In the genomic region with DNA sequence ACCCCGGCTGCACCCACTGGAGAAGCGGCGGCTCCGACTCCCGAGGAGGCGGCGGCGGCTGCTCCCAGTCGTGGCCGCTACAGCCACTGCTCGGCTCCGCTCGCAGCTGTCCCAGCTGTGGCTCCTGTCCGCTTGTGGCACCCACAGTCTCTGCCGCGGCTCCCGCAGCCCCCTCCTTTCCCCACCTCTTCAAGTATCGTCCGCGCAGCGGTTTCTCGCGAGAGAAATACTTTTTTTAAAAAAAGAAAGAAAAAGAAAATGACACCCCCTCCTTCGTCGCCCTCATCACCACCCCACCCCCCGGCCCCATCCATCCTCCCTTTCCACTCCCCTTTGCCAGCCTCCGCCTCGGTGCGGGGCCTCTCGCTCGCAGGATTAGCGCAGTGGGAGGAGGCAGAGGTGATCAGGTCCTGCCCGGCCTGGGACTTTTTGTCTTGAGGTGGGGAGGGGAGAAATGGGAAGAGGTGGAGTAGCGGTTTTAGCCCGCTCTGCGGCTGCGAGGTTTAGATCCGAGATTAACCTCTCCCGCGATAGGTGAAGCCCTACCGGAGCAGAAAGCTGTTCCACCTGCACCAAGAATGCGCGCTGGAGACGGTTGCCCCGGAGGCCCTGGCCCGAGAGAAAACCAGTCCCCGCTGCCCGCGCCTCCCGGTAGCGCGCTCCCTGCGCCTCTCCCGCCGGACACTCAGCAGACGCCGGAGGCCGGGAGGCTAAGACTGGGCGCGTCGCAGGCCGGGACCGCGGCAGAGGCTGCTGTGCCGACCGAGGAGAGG, we compare ENCODE assay signal across 8 cellular contexts. TPM values are rescaled to one million over a fixed set of nuclear protein-coding genes. Genes with fewer than 3 reads are reported as not detected.
DNase-seq lines count a peak whose midpoint lies in the region; ATAC-seq and TF ChIP-seq lines count a peak whose summit lies in the region.

Gene FBN1, minus strand, starts transcription at position 152 of the 773 bp plus-strand sequence. CDS start 940 bp downstream, outside the sequence.

- H3K27me3 ChIP-seq in DOHH2 (ENCODE audit: control insufficient read depth, low read length) = peaks cover 34% of the 10 kb centered on the region
- H3K27me3 ChIP-seq in testis = no peaks in the 10 kb centered on the region

- H3K36me3 ChIP-seq in DOHH2 (ENCODE audit: control insufficient read depth, low read length) (no peaks in the 10 kb centered on the region), testis (ENCODE audit: low read depth, missing control alignments) (no peaks in the 10 kb centered on the region)

- TF ChIP-seq CTCF in DOHH2 (IDR thresholded peaks at IDR 0.05; ENCODE audit: low read depth, low read length, poor library complexity, severe bottlenecking) (no peak), testis (IDR thresholded peaks at IDR 0.05) (no peak)

- H3F3A ChIP-seq in DOHH2 (ENCODE audit: control insufficient read depth, insufficient read depth) = no peaks in the 10 kb centered on the region

- H3K4me3 ChIP-seq in DOHH2 (ENCODE audit: low read length) (peak within 1 kb of the TSS; percentile 35; the same call in 1 of the 2 replicates), testis (peak within 1 kb of the TSS; percentile 82 to 94)

- H3K27ac Mint-ChIP-seq in T-helper 17 cell = no peak within 1 kb of the TSS

- peaks cover 4% of the 10 kb centered on the region for H3K4me1 Mint-ChIP-seq in T-helper 17 cell

- no peaks in the 10 kb centered on the region for H4K20me1 ChIP-seq in DOHH2 (ENCODE audit: control insufficient read depth, insufficient read depth, low read depth, low read length)

- 0% methylated on average over 32 to 63 of the region's 66 CpGs for WGBS in testis, 2 donors

- H3K4me1 ChIP-seq in DOHH2 (ENCODE audit: control insufficient read depth, low read length) (no peaks in the 10 kb centered on the region), testis (peaks cover 11% of the 10 kb centered on the region)

- ATAC-seq in HG03175 (IDR thresholded peaks at IDR 0.05; ENCODE audit: unreplicated experiment) (peak; percentile 69), T-helper 17 cell (no peak)

- peak; percentile 25 for TF ChIP-seq POLR2A in erythroblast (IDR thresholded peaks at IDR 0.05; ENCODE audit: low read length)
- peak; percentile 62 for TF ChIP-seq POLR2A in testis (IDR thresholded peaks at IDR 0.05)

- no peaks in the 10 kb centered on the region for H3K9me2 ChIP-seq in DOHH2 (replicated peaks; ENCODE audit: control insufficient read depth, low read length)

- H3K36me3 Mint-ChIP-seq in T-helper 17 cell (ENCODE audit: low read depth) = no peaks in the 10 kb centered on the region

- peak; percentile 67 for DNase-seq in GM19238 (ENCODE audit: insufficient read length, low spot score)
- DNase-seq in T-helper 17 cell = no peak
- peak; percentile 82 to 84 for DNase-seq in erythroblast (lab: John Stamatoyannopoulos, UW)
- DNase-seq in mesenteric fat pad (ENCODE audit: low spot score) = no peak
- peak; percentile 84 for DNase-seq in testis
- DNase-seq in NCI-H446 treated with DMSO at 0.1 percent for 48 hours (lab: John Stamatoyannopoulos, UW) = no peak

- no peaks in the 10 kb centered on the region for H3K9me3 ChIP-seq in DOHH2 (ENCODE audit: control insufficient read depth, insufficient read depth, low read length)
- H3K9me3 ChIP-seq in T-helper 17 cell (ENCODE audit: control insufficient read depth, low read length, poor library complexity, severe bottlenecking) = no peaks in the 10 kb centered on the region
- H3K9me3 ChIP-seq in testis = no peaks in the 10 kb centered on the region

- intact Hi-C loops in testis (cut with DNase I; ENCODE audit: low total_unique reads) = no loop called here

- peak within 1 kb of the TSS; percentile 58 for H3K4me3 Mint-ChIP-seq in T-helper 17 cell

- H3K27me3 Mint-ChIP-seq in T-helper 17 cell = peaks cover 45% of the 10 kb centered on the region

- H3K27ac ChIP-seq in DOHH2 (ENCODE audit: low read depth, low read length) (no peak within 1 kb of the TSS), testis (peak within 1 kb of the TSS; percentile 96 to 98)

- H3K79me2 ChIP-seq in DOHH2 (ENCODE audit: control insufficient read depth, low read length) = no peaks in the 10 kb centered on the region

- peak within 1 kb of the TSS; percentile 26 for H3K4me2 ChIP-seq in DOHH2 (ENCODE audit: low read length)

RNA-seq across cellular contexts. Expression of gene FBN1, which starts in this region (rescaled TPM):
- total RNA-seq in T-helper 17 cell (under 1 TPM; 0.07 to 0.29 TPM), mesenteric fat pad (297 TPM), testis (10 to 100 TPM; 48.5 to 68.7 TPM)
- polyA plus RNA-seq in testis (ENCODE audit: insufficient read depth, low read depth, low replicate concordance) = 77.1 TPM

Comparison
In these comparisons a context has a peak if more than half of its experiments do, and no peak if none do; other contexts are left out.
1. RNA of gene FBN1 (total RNA-seq): 297 TPM in mesenteric fat pad (single experiment) and 48.5 to 68.7 TPM in testis; 0.07 to 0.29 TPM in T-helper 17 cell; every median in the first group is over 10 times any median in the second.
2. DNase-seq: peak in GM19238 (single experiment), erythroblast (2 of 2) and testis (single experiment); none in T-helper 17 cell (0 of 3), mesenteric fat pad (single experiment) and NCI-H446 treated with DMSO at 0.1 percent for 48 hours (single experiment).